In the genomic region with DNA sequence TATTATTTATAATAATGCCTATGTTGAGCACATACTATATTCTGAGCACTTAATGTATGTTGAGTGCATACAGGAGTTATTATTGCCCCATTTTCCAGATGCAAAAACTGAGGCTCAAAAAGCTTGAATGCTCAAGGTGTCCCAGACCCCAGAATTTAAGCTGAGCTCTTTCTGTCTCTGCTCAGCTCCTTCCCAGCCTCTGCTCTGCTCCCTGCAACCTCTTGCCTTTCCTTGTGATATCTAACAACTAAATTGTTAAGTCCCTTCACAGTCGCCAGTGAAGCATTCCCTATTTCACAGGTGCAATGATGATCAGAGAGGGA, we compare ENCODE assay signal across 1 cellular context.
A peak's percentile ranks its signal among the peaks of the same experiment; 100 is the strongest.
TF ChIP-seq lines count a peak whose summit lies in the region.

No MANE protein-coding gene starts in this region.

TF ChIP-seq in K562, 482 proteins besides CTCF, POLR2A, EP300 and RAD21:
- TF ChIP-seq BDP1 (IDR thresholded peaks at IDR 0.05; ENCODE audit: insufficient read depth, insufficient read length): no peak
- TF ChIP-seq, protein P1, sequence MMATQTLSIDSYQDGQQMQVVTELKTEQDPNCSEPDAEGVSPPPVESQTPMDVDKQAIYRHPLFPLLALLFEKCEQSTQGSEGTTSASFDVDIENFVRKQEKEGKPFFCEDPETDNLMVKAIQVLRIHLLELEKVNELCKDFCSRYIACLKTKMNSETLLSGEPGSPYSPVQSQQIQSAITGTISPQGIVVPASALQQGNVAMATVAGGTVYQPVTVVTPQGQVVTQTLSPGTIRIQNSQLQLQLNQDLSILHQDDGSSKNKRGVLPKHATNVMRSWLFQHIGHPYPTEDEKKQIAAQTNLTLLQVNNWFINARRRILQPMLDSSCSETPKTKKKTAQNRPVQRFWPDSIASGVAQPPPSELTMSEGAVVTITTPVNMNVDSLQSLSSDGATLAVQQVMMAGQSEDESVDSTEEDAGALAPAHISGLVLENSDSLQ (IDR thresholded peaks at IDR 0.05): no peak
- 0 out of 2 replicates have a peak, but pooled peaks have one; percentile 23 for TF ChIP-seq CBX1 (IDR thresholded peaks at IDR 0.05; ENCODE audit: low read depth)
- TF ChIP-seq BCOR (IDR thresholded peaks at IDR 0.05): peak; percentile 87
- peak; percentile 79 for TF ChIP-seq RBM25 (IDR thresholded peaks at IDR 0.05; ENCODE audit: low read depth, low read length, severe bottlenecking)
- peak in 1 of 2 experiments; percentile 43; a peak in 1 of 4 replicates for TF ChIP-seq RCOR1 (IDR thresholded peaks at IDR 0.05; ENCODE audit: borderline replicate concordance in 1 of 2, low read depth in 2 of 2, low read length in 2 of 2)
- TF ChIP-seq ZNF3 (CRISPR knock-in tag; IDR thresholded peaks at IDR 0.05): peak; percentile 77; the same call in 1 of the 2 replicates
- TF ChIP-seq ADNP (tag; IDR thresholded peaks at IDR 0.05): peak; percentile 87
- TF ChIP-seq KDM1A (IDR thresholded peaks at IDR 0.05): peak; percentile 43 to 73; a peak in 2 of 4 replicates
- no peak for TF ChIP-seq NFATC3 (IDR thresholded peaks at IDR 0.05)
